Comparison of ENCODE assay signal across 18 cellular contexts in genomic region chr16:86574646-86575045, GRCh38. TPM values are rescaled to one million over a fixed set of nuclear protein-coding genes. Genes with fewer than 3 reads are reported as not detected.
DNase-seq lines count a peak whose midpoint lies in the region; ATAC-seq and TF ChIP-seq lines count a peak whose summit lies in the region.
"Had no signal": no experiment of that assay in that cellular context is flagged by ENCODE, and none has a peak within 500 bp of the region (broad histone marks: within the 10 kb centered on the region; RNA-seq: fewer than 3 reads in every experiment).

No MANE protein-coding gene starts in this region.

- H3K4me3 ChIP-seq in iPS-15b (ENCODE audit: low read depth, low read length): peak overlapping the region; percentile 26
- H3K4me3 ChIP-seq: HAP-1, Peyer's patch, SK-N-MC had no signal

- CTCF ChIA-PET in RWPE1 (lab: Yijun Ruan, JAX): interaction anchor here (0.7 to 1.5 kb wide), 3 partner anchors 10 to 704 kb away, joined by 3 to 6 read pairs (median 3); no protein-coding TSS in a partner anchor

- H3K9me3 Mint-ChIP-seq in HFFc6: no peaks in the 10 kb centered on the region
- H3K9me3 Mint-ChIP-seq: CD4-positive, alpha-beta T cell had no signal

- peak overlapping the region; percentile 96 for H3K27ac Mint-ChIP-seq in HFFc6
- H3K27ac Mint-ChIP-seq: CD4-positive, alpha-beta T cell had no signal

- H3K4me1 Mint-ChIP-seq in HFFc6 (ENCODE audit: low read depth): peaks cover 87% of the 10 kb centered on the region

- TF ChIP-seq CTCF in HFFc6 (IDR thresholded peaks at IDR 0.05) (no peak), RWPE1 (conservative IDR thresholded peaks at IDR 0.05; ENCODE audit: low read depth) (no peak)

- intact Hi-C loops in posterior vena cava (cut with DNase I): loop anchor here (5.0 kb wide), 2 partner anchors 98 to 188 kb away; no protein-coding TSS in a partner anchor

- no peak overlapping the region; the same call in 1 of the 2 replicates for H3K4me3 Mint-ChIP-seq in HFFc6
- H3K4me3 Mint-ChIP-seq: CD4-positive, alpha-beta T cell had no signal

- POLR2A ChIA-PET in RWPE1 (lab: Yijun Ruan, JAX; ENCODE audit: low non-redundant PET): no interaction called here

- H3K36me3 Mint-ChIP-seq in HFFc6 (ENCODE audit: low read depth): peaks cover 20% of the 10 kb centered on the region

- no peak for DNase-seq in HFFc6
- DNase-seq in RWPE1 (ENCODE audit: low spot score): no peak
- peak; percentile 42 for DNase-seq in posterior vena cava (ENCODE audit: low spot score)
- no peak for DNase-seq in MV-4-11 (lab: John Stamatoyannopoulos, UW)
- no peak for DNase-seq in COLO668 (lab: John Stamatoyannopoulos, UW; ENCODE audit: unreplicated experiment)
- DNase-seq: BE2C; CD4-positive, alpha-beta T cell; KG1; NCI-H1092; NCI-H146; NCI-H2081; NCI-H524 treated with DMSO at 0.1 percent for 48 hours; Peyer's patch; Right ventricle myocardium superior had no signal

- peaks cover 7% of the 10 kb centered on the region for H3K4me1 ChIP-seq in iPS-15b (ENCODE audit: control insufficient read depth, insufficient read depth, low read length)
- H3K4me1 ChIP-seq: BE2C had no signal

- peak overlapping the region; percentile 45 for H3K27ac ChIP-seq in RWPE1
- H3K27ac ChIP-seq: Peyer's patch, SK-N-MC had no signal

- no peaks in the 10 kb centered on the region for H3K36me3 ChIP-seq in iPS-15b (ENCODE audit: control insufficient read depth, insufficient read depth, low read length)
- H3K36me3 ChIP-seq: BE2C, HAP-1, Peyer's patch had no signal

- H3K9ac ChIP-seq in iPS-15b (ENCODE audit: low read depth, low read length): no peak overlapping the region

- no peaks in the 10 kb centered on the region for H3K9me3 ChIP-seq in iPS-15b (ENCODE audit: control insufficient read depth, insufficient read depth, low read length)
- H3K9me3 ChIP-seq: BE2C, HAP-1, Peyer's patch had no signal

- no peak for ATAC-seq in GM21786 (IDR thresholded peaks at IDR 0.05; ENCODE audit: unreplicated experiment)

- H3K27me3 ChIP-seq in iPS-15b (ENCODE audit: control insufficient read depth, insufficient read depth, low read length): peaks cover 95% of the 10 kb centered on the region

- H3K27me3 Mint-ChIP-seq in HFFc6 (ENCODE audit: insufficient read depth): peaks cover 10% of the 10 kb centered on the region

RNA-seq across cellular contexts. Expression of gene FOXL1, which starts 3.7 kb away (rescaled TPM):
- total RNA-seq in HFFc6 (2021; fragmentation: NEBNext Ultra II Directional; extraction: Animal tissue kit (Norgen Biotek cat#: 25700)): 10 to 100 TPM; 20.2 to 25.3 (median 21.6) TPM
- 1 to 10 TPM; 7.5 to 8.9 TPM for total RNA-seq in posterior vena cava
- total RNA-seq: CD4-positive, alpha-beta T cell had no signal

RNA-seq across cellular contexts. Expression of gene FOXC2, which starts 8.0 kb away (rescaled TPM):
- 1 to 10 TPM; 6.3 to 8.4 (median 7.9) TPM for total RNA-seq in HFFc6 (2021; fragmentation: NEBNext Ultra II Directional; extraction: Animal tissue kit (Norgen Biotek cat#: 25700))
- 10 to 100 TPM; 11.9 to 12.2 TPM for total RNA-seq in posterior vena cava

RNA-seq across cellular contexts. Expression of gene MTHFSD, which starts 19.6 kb away (rescaled TPM):
- 10 to 100 TPM; 16.8 to 18.6 (median 17.0) TPM for total RNA-seq in HFFc6 (2021; fragmentation: NEBNext Ultra II Directional; extraction: Animal tissue kit (Norgen Biotek cat#: 25700))
- 10 to 100 TPM; 11.8 to 14.1 TPM for total RNA-seq in posterior vena cava
